ENCODE assay signal across 1 cellular context in genomic region chr3:9911863-9912262, GRCh38.
TF ChIP-seq lines count a peak whose summit lies in the region.

No MANE protein-coding gene starts in this region.

TF ChIP-seq in K562, 482 proteins besides CTCF, POLR2A, EP300 and RAD21 (continued from another document):
- no peak for TF ChIP-seq CBFB (CRISPR knock-in tag; IDR thresholded peaks at IDR 0.05)
- no peak for TF ChIP-seq MCM5 (IDR thresholded peaks at IDR 0.05; ENCODE audit: low read depth)
- no peak for TF ChIP-seq USF2 (CRISPR knock-in tag; IDR thresholded peaks at IDR 0.05)
- no peak for TF ChIP-seq HMBOX1 (IDR thresholded peaks at IDR 0.05)
- TF ChIP-seq NONO (IDR thresholded peaks at IDR 0.05; ENCODE audit: low read depth in 2 of 2, low read length in 1 of 2) = 0 out of 4 replicates have a peak, but pooled peaks of 1 of the 2 experiments have one; percentile 6
- no peak for TF ChIP-seq RREB1 (CRISPR knock-in tag; IDR thresholded peaks at IDR 0.05)
- no peak for TF ChIP-seq DEAF1 (CRISPR knock-in tag; IDR thresholded peaks at IDR 0.05)
- TF ChIP-seq ZNF324 (CRISPR knock-in tag; IDR thresholded peaks at IDR 0.05) = no peak
- no peak for TF ChIP-seq ELF4 (CRISPR knock-in tag; IDR thresholded peaks at IDR 0.05)
- no peak for TF ChIP-seq MYNN (IDR thresholded peaks at IDR 0.05)
- TF ChIP-seq MYNN (CRISPR knock-in tag; IDR thresholded peaks at IDR 0.05) = no peak
- TF ChIP-seq DLX4 (CRISPR knock-in tag; IDR thresholded peaks at IDR 0.05) = no peak
- TF ChIP-seq U2AF2 (optimal IDR thresholded peaks at IDR 0.05; ENCODE audit: low read depth, low read length) = no peak
- TF ChIP-seq MLLT1 (IDR thresholded peaks at IDR 0.05) = no peak
- no peak for TF ChIP-seq ZNF76 (CRISPR knock-in tag; IDR thresholded peaks at IDR 0.05; ENCODE audit: borderline replicate concordance)
- no peak for TF ChIP-seq KLF10 (CRISPR knock-in tag; IDR thresholded peaks at IDR 0.05)
- TF ChIP-seq ZNF740 (CRISPR knock-in tag; IDR thresholded peaks at IDR 0.05) = no peak
- no peak for TF ChIP-seq ZNF740 (tag; IDR thresholded peaks at IDR 0.05)
- no peak for TF ChIP-seq HLTF (IDR thresholded peaks at IDR 0.05)
- no peak for TF ChIP-seq PPARD (CRISPR knock-in tag; IDR thresholded peaks at IDR 0.05)
- no peak for TF ChIP-seq HSF4 (CRISPR knock-in tag; IDR thresholded peaks at IDR 0.05; ENCODE audit: borderline replicate concordance)
- TF ChIP-seq MAZ (CRISPR knock-in tag; conservative IDR thresholded peaks at IDR 0.05 in 1 of 2, IDR thresholded peaks at IDR 0.05 in 1 of 2) = no peak
- TF ChIP-seq EZH2 (IDR thresholded peaks at IDR 0.05; ENCODE audit: borderline replicate concordance, low read depth, low read length) = no peak
- no peak for TF ChIP-seq ZZZ3 (IDR thresholded peaks at IDR 0.05)
- no peak for TF ChIP-seq CTCFL (IDR thresholded peaks at IDR 0.05; ENCODE audit: borderline replicate concordance, insufficient read depth, low read depth, low read length, poor library complexity, severe bottlenecking)
- TF ChIP-seq THAP7 (CRISPR knock-in tag; IDR thresholded peaks at IDR 0.05) = no peak
- TF ChIP-seq KDM1A (IDR thresholded peaks at IDR 0.05) = no peak
- no peak for TF ChIP-seq HOXB6 (CRISPR knock-in tag; IDR thresholded peaks at IDR 0.05; ENCODE audit: borderline replicate concordance)
- no peak for TF ChIP-seq FOXA3 (CRISPR knock-in tag; conservative IDR thresholded peaks at IDR 0.05 in 1 of 2, IDR thresholded peaks at IDR 0.05 in 1 of 2)
- no peak for TF ChIP-seq CBFA2T3 (IDR thresholded peaks at IDR 0.05)
- TF ChIP-seq SMAD3 (CRISPR knock-in tag; conservative IDR thresholded peaks at IDR 0.05) = no peak
- no peak for TF ChIP-seq TFAP4 (CRISPR knock-in tag; IDR thresholded peaks at IDR 0.05; ENCODE audit: borderline replicate concordance)
- no peak for TF ChIP-seq CBX3 (IDR thresholded peaks at IDR 0.05; ENCODE audit: borderline replicate concordance in 1 of 2, low read length in 2 of 2)
- TF ChIP-seq RBBP5 (IDR thresholded peaks at IDR 0.05; ENCODE audit: borderline replicate concordance, insufficient read depth, low read length, poor library complexity, severe bottlenecking) = peak; percentile 5
- TF ChIP-seq NFE2L1 (tag; IDR thresholded peaks at IDR 0.05; ENCODE audit: borderline replicate concordance, low read depth) = no peak
- no peak for TF ChIP-seq ARID3B (CRISPR knock-in tag; IDR thresholded peaks at IDR 0.05; ENCODE audit: borderline replicate concordance)
- TF ChIP-seq MBD2 (IDR thresholded peaks at IDR 0.05; ENCODE audit: borderline replicate concordance, low read depth) = no peak
- TF ChIP-seq ZNF699 (CRISPR knock-in tag; IDR thresholded peaks at IDR 0.05; ENCODE audit: insufficient replicate concordance) = no peak
- TF ChIP-seq DDX20 (tag; IDR thresholded peaks at IDR 0.05; ENCODE audit: low read depth) = no peak
- TF ChIP-seq MCM3 (IDR thresholded peaks at IDR 0.05) = no peak
